In genomic region chr6:168193816-168194701, GRCh38 we compare ENCODE assay signal across 16 cellular contexts.
A peak's percentile ranks its signal among the peaks of the same experiment; 100 is the strongest.
DNase-seq lines count a peak whose midpoint lies in the region; ATAC-seq and TF ChIP-seq lines count a peak whose summit lies in the region.
"Had no signal": no experiment of that assay in that cellular context is flagged by ENCODE, and none has a peak within 500 bp of the region (broad histone marks: within the 10 kb centered on the region; RNA-seq: fewer than 3 reads in every experiment).

No MANE protein-coding gene starts in this region.

- no peaks in the 10 kb centered on the region for H3K27me3 ChIP-seq in sigmoid colon
- H3K27me3 ChIP-seq: vagina had no signal

- CTCF ChIA-PET in activated naive CD4-positive, alpha-beta T cell treated with anti-CD3 and anti-CD28 coated beads for 36 hours (lab: Charles Lee) = no interaction called here
- CTCF ChIA-PET in activated naive CD4-positive, alpha-beta T cell treated with anti-CD3 and anti-CD28 coated beads, Interleukin-2, amount 10 ng/mL, durations not matched to agents 7 days and 5 days (lab: Charles Lee) = no interaction called here
- CTCF ChIA-PET in HEK293 (lab: Yijun Ruan, JAX) = interaction anchor here (0.6 to 1.6 kb wide), 5 partner anchors 12 to 161 kb away, joined by 3 to 11 read pairs (median 4); no protein-coding TSS in a partner anchor

- no peaks in the 10 kb centered on the region for H3K36me3 ChIP-seq in HEK293 (ENCODE audit: control insufficient read depth in 2 of 2, insufficient read depth in 1 of 2, low read length in 2 of 2)
- H3K36me3 ChIP-seq in sigmoid colon = no peaks in the 10 kb centered on the region
- H3K36me3 ChIP-seq: vagina had no signal

- peak; percentile 6 for DNase-seq in activated naive CD4-positive, alpha-beta T cell treated with anti-CD3 and anti-CD28 coated beads for 36 hours
- DNase-seq in activated naive CD4-positive, alpha-beta T cell treated with anti-CD3 and anti-CD28 coated beads, Interleukin-2, amount 10 ng/mL, durations not matched to agents 7 days and 5 days = no peak
- DNase-seq in ecto neural progenitor cell (ENCODE audit: low spot score) (peak; percentile 50), sigmoid colon (peak; percentile 54), Kasumi-1 (lab: John Stamatoyannopoulos, UW) (no peak), NCI-H1105 (lab: John Stamatoyannopoulos, UW) (no peak)
- DNase-seq: activated CD4-positive, alpha-beta T cell treated with anti-CD3 and anti-CD28 coated beads for 4 hours; foreskin fibroblast; GOT3; PC-3; stimulated activated CD4-positive, alpha-beta T cell treated with anti-CD3 and anti-CD28 coated beads, Interleukin-2, amount 100 ng/mL, for 48 hours had no signal

- WGBS in sigmoid colon, 2 donors = 88 to 94% methylated on average over 42 of the region's 42 CpGs

- no peak overlapping the region for H3K4me3 Mint-ChIP-seq in activated naive CD4-positive, alpha-beta T cell treated with anti-CD3 and anti-CD28 coated beads for 36 hours
- H3K4me3 Mint-ChIP-seq in activated naive CD4-positive, alpha-beta T cell treated with anti-CD3 and anti-CD28 coated beads, Interleukin-2, amount 10 ng/mL, durations not matched to agents 7 days and 5 days = no peak overlapping the region

- POLR2A ChIA-PET in HEK293 (lab: Yijun Ruan, JAX) = no interaction called here

- H3K9me3 ChIP-seq in HEK293 (ENCODE audit: control insufficient read depth, insufficient read depth, low read depth, low read length) (no peaks in the 10 kb centered on the region), sigmoid colon (no peaks in the 10 kb centered on the region)
- H3K9me3 ChIP-seq: vagina had no signal

- no peak for TF ChIP-seq CTCF in HEK293 (tag by site-specific recombination; IDR thresholded peaks at IDR 0.05)
- TF ChIP-seq CTCF in sigmoid colon (IDR thresholded peaks at IDR 0.05) = no peak

- H3K4me1 ChIP-seq in HEK293 (ENCODE audit: control insufficient read depth, insufficient read depth, low read length) = 0 out of 2 replicates have a peak, but pooled peaks cover 5% of the 10 kb centered on the region
- H3K4me1 ChIP-seq in sigmoid colon = no peaks in the 10 kb centered on the region
- H3K4me1 ChIP-seq: vagina had no signal

- intact Hi-C loops in activated naive CD4-positive, alpha-beta T cell treated with anti-CD3 and anti-CD28 coated beads for 36 hours (cut with micrococcal nuclease) = no loop called here
- intact Hi-C loops in sigmoid colon (cut with DNase I) = no loop called here

- no peak overlapping the region for H3K27ac Mint-ChIP-seq in activated naive CD4-positive, alpha-beta T cell treated with anti-CD3 and anti-CD28 coated beads for 36 hours
- no peak overlapping the region for H3K27ac Mint-ChIP-seq in activated naive CD4-positive, alpha-beta T cell treated with anti-CD3 and anti-CD28 coated beads, Interleukin-2, amount 10 ng/mL, durations not matched to agents 7 days and 5 days

- no peak for TF ChIP-seq POLR2A in sigmoid colon (IDR thresholded peaks at IDR 0.05)

- H3K4me3 ChIP-seq in HEK293 (ENCODE audit: low read depth, low read length) (no peak overlapping the region), sigmoid colon (no peak overlapping the region)
- H3K4me3 ChIP-seq: dorsolateral prefrontal cortex, vagina had no signal

- no peaks in the 10 kb centered on the region for H3K4me1 Mint-ChIP-seq in activated naive CD4-positive, alpha-beta T cell treated with anti-CD3 and anti-CD28 coated beads for 36 hours (ENCODE audit: low read depth)
- no peaks in the 10 kb centered on the region for H3K4me1 Mint-ChIP-seq in activated naive CD4-positive, alpha-beta T cell treated with anti-CD3 and anti-CD28 coated beads, Interleukin-2, amount 10 ng/mL, durations not matched to agents 7 days and 5 days

- TF ChIP-seq EP300 in sigmoid colon (IDR thresholded peaks at IDR 0.05) = no peak

- H3K27ac ChIP-seq in HEK293 (ENCODE audit: extremely low read depth, low read depth, low read length) (no peak overlapping the region), sigmoid colon (no peak overlapping the region)
- H3K27ac ChIP-seq: dorsolateral prefrontal cortex, HL-60, vagina had no signal

- no peak for ATAC-seq in HG02981 (IDR thresholded peaks at IDR 0.05; ENCODE audit: unreplicated experiment)
- ATAC-seq: PC-3 had no signal

- no peaks in the 10 kb centered on the region for H3K36me3 Mint-ChIP-seq in activated naive CD4-positive, alpha-beta T cell treated with anti-CD3 and anti-CD28 coated beads for 36 hours (ENCODE audit: low read depth)
- no peaks in the 10 kb centered on the region for H3K36me3 Mint-ChIP-seq in activated naive CD4-positive, alpha-beta T cell treated with anti-CD3 and anti-CD28 coated beads, Interleukin-2, amount 10 ng/mL, durations not matched to agents 7 days and 5 days

- peaks cover 8% of the 10 kb centered on the region for H3K27me3 Mint-ChIP-seq in activated naive CD4-positive, alpha-beta T cell treated with anti-CD3 and anti-CD28 coated beads for 36 hours (ENCODE audit: low read depth)
- H3K27me3 Mint-ChIP-seq in activated naive CD4-positive, alpha-beta T cell treated with anti-CD3 and anti-CD28 coated beads, Interleukin-2, amount 10 ng/mL, durations not matched to agents 7 days and 5 days = peaks cover 4% of the 10 kb centered on the region

- no peaks in the 10 kb centered on the region for H3K9me3 Mint-ChIP-seq in activated naive CD4-positive, alpha-beta T cell treated with anti-CD3 and anti-CD28 coated beads for 36 hours
- no peaks in the 10 kb centered on the region for H3K9me3 Mint-ChIP-seq in activated naive CD4-positive, alpha-beta T cell treated with anti-CD3 and anti-CD28 coated beads, Interleukin-2, amount 10 ng/mL, durations not matched to agents 7 days and 5 days

TF ChIP-seq in HEK293, 187 proteins besides CTCF, POLR2A, EP300 and RAD21:
- TF ChIP-seq ZNF521 (tag by site-specific recombination; IDR thresholded peaks at IDR 0.05) (no peak), ZNF654 (tag by site-specific recombination; IDR thresholded peaks at IDR 0.05; ENCODE audit: low read depth) (peak; percentile 21; the same call in 1 of the 2 replicates)
TF ChIP-seq in HEK293: peak in this region for 1.

Comparison
In these comparisons a context has a peak if more than half of its experiments do, and no peak if none do; other contexts are left out.
1. DNase-seq: peak in activated naive CD4-positive, alpha-beta T cell treated with anti-CD3 and anti-CD28 coated beads for 36 hours (single experiment), ecto neural progenitor cell (single experiment) and sigmoid colon (single experiment); none in activated naive CD4-positive, alpha-beta T cell treated with anti-CD3 and anti-CD28 coated beads, Interleukin-2, amount 10 ng/mL, durations not matched to agents 7 days and 5 days (single experiment), Kasumi-1 (0 of 2) and NCI-H1105 (single experiment).